Comparison of ENCODE assay signal across 10 cellular contexts in the genomic region with DNA sequence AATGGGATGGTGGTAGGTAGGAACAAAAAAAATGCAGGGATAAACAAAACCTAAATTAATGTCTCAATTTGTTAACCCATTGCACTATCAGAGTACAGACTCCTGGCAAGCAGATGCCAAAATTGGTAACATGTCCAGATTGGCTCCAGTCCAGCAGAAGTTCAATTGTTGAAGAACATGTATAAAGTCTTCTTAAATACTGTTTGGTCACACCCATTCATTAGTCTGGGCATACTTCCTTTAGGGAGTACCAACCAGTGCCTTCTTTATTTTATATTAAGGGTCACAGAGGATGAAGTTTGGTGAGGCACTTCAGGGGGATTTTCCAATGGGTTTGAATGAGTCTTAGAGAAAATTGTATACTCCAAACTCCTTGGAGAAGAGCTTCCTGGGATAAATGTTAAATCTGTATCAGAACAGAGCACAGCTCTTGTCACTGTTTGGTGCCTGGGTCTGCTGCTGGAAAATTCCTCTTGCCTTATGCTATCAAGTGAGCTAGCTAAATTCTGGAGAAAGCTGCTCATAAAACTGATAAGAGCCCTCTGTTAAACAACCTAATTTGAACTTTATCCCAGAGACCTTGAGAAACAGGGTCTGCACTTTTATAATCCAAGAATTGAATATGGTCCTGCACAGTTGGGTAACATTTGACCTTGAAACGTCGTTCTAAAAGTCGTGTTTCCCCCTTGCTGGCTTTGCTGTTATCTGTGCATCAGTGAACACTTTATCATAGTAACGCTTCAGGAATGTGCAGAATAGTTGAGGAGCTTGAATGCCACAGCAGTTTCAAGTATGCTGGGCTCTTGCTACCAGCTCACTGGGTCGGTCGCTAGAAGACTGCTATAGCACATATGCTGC.
A peak's percentile ranks its signal among the peaks of the same experiment; 100 is the strongest.
DNase-seq lines count a peak whose midpoint lies in the region; FAIRE-seq and TF ChIP-seq lines count a peak whose summit lies in the region.
"Had no signal": no experiment of that assay in that cellular context is flagged by ENCODE, and none has a peak within 500 bp of the region (broad histone marks: within the 10 kb centered on the region; RNA-seq: fewer than 3 reads in every experiment).

No MANE protein-coding gene starts in this region.

- CTCF ChIA-PET in A673 (lab: Charles Lee) = no interaction called here

- peak overlapping the region in 1 of 2 experiments; percentile 57 for H3K4ac ChIP-seq in mesenchymal stem cell (ENCODE audit: low read depth in 1 of 2, low read length in 2 of 2)

- no peak overlapping the region for H3K27ac ChIP-seq in A673 (ENCODE audit: low read depth, low read length, poor library complexity, severe bottlenecking)
- peak overlapping the region; percentile 95 for H3K27ac ChIP-seq in mesenchymal stem cell (ENCODE audit: low read length, poor library complexity, severe bottlenecking)
- H3K27ac ChIP-seq: C4-2B had no signal

- H2AFZ ChIP-seq in mesenchymal stem cell (ENCODE audit: low read depth, low read length) = no peak overlapping the region

- under 1% methylated on average over 6 of the region's 6 CpGs for WGBS in mesenchymal stem cell

- no peak overlapping the region for H4K8ac ChIP-seq in mesenchymal stem cell (ENCODE audit: low read length)

- intact Hi-C loops in A673 (cut with micrococcal nuclease; ENCODE audit: unreplicated experiment) = no loop called here

- no peak overlapping the region for H3K4me2 ChIP-seq in mesenchymal stem cell (ENCODE audit: low read length, poor library complexity, severe bottlenecking)

- POLR2A ChIA-PET in A673 (lab: Charles Lee; ENCODE audit: low non-redundant PET) = no interaction called here

- no peak overlapping the region for H3K23ac ChIP-seq in mesenchymal stem cell (ENCODE audit: low read length in 2 of 2)

- peak overlapping the region; percentile 69 for H2BK120ac ChIP-seq in mesenchymal stem cell (ENCODE audit: low read depth, low read length)

- H2AK5ac ChIP-seq in mesenchymal stem cell (ENCODE audit: low read length, severe bottlenecking) = peak overlapping the region; percentile 41

- H3K9me3 ChIP-seq in A673 (ENCODE audit: low read depth, low read length, poor library complexity, severe bottlenecking) = peaks cover 13% of the 10 kb centered on the region
- H3K9me3 ChIP-seq in mesenchymal stem cell (ENCODE audit: control insufficient read depth, low read length) = no peaks in the 10 kb centered on the region

- DNase-seq in A673 (ENCODE audit: low spot score) (peak; percentile 52), HTR-8/SVneo (ENCODE audit: insufficient read length, low spot score) (peak; percentile 74), cerebellar cortex (ENCODE audit: low spot score) (peak; percentile 8), mesenchymal stem cell (peak; percentile 87), ureter (ENCODE audit: low spot score) (no peak), KBM-7 (no peak), H7 (no peak), NCI-H2171 (lab: John Stamatoyannopoulos, UW) (no peak)
- DNase-seq: NCI-H1694 treated with DMSO at 0.1 percent for 48 hours had no signal

- H3K4me1 ChIP-seq in A673 (ENCODE audit: insufficient read depth, low read length, poor library complexity, severe bottlenecking) (peaks cover 16% of the 10 kb centered on the region), mesenchymal stem cell (ENCODE audit: control insufficient read depth, insufficient read depth, low read depth, low read length) (no peaks in the 10 kb centered on the region)

- no TSS peak for BruUV-seq in A673 (replicated peaks; lab: Mats Ljungman, UMichigan)

- H3K27me3 ChIP-seq in A673 (replicated peaks; ENCODE audit: insufficient read depth, low read depth, low read length, poor library complexity) (no peaks in the 10 kb centered on the region), mesenchymal stem cell (ENCODE audit: control insufficient read depth in 1 of 2, insufficient read depth in 1 of 2, low read length in 2 of 2) (no peaks in the 10 kb centered on the region), H7 (ENCODE audit: control insufficient read depth, insufficient read depth, low read length) (no peaks in the 10 kb centered on the region)

- no peaks in the 10 kb centered on the region for H3K36me3 ChIP-seq in A673 (ENCODE audit: insufficient read depth, low read length, poor library complexity, severe bottlenecking)
- no peaks in the 10 kb centered on the region for H3K36me3 ChIP-seq in mesenchymal stem cell (ENCODE audit: control insufficient read depth in 1 of 2, insufficient read depth in 2 of 2, low read depth in 1 of 2, low read length in 2 of 2)
- H3K36me3 ChIP-seq in H7 (replicated peaks; ENCODE audit: control insufficient read depth, insufficient read depth, low read length) = no peaks in the 10 kb centered on the region

- peak overlapping the region; percentile 48 for H3K9ac ChIP-seq in mesenchymal stem cell (ENCODE audit: low read length)

- H3K4me3 ChIP-seq in A673 (ENCODE audit: low read depth, low read length, poor library complexity, severe bottlenecking) (no peak overlapping the region), mesenchymal stem cell (ENCODE audit: insufficient read depth in 1 of 2, low read depth in 1 of 2, low read length in 2 of 2) (no peak overlapping the region), H7 (ENCODE audit: insufficient read depth, low read depth, low read length) (no peak overlapping the region)

- no peaks in the 10 kb centered on the region for H3K79me1 ChIP-seq in mesenchymal stem cell (replicated peaks; ENCODE audit: low read length, poor library complexity, severe bottlenecking)

- H4K91ac ChIP-seq in mesenchymal stem cell (ENCODE audit: low read length) = no peak overlapping the region

- no peak for FAIRE-seq in HTR-8/SVneo (lab: Jason Lieb, UNC)

- peak overlapping the region in 1 of 2 experiments; percentile 74 for H3K18ac ChIP-seq in mesenchymal stem cell (ENCODE audit: low read depth in 1 of 2, low read length in 2 of 2)

- in situ Hi-C loops in KBM-7 (cut with MboI; ENCODE audit: low pct_unique_long_range_greater_than_20kb, low sequenced_read_pairs) = no loop called here

- TF ChIP-seq CTCF in A673 (conservative IDR thresholded peaks at IDR 0.05; ENCODE audit: low read depth, low read length) = no peak

- no peak overlapping the region for H3K14ac ChIP-seq in mesenchymal stem cell (ENCODE audit: low read length in 2 of 2)

- H2BK5ac ChIP-seq in mesenchymal stem cell (ENCODE audit: low read depth, low read length, poor library complexity, severe bottlenecking) = peak overlapping the region; percentile 75

- H2BK15ac ChIP-seq in mesenchymal stem cell (ENCODE audit: low read depth, poor library complexity, severe bottlenecking) = no peak overlapping the region

- H2BK12ac ChIP-seq in mesenchymal stem cell (ENCODE audit: low read length in 2 of 2) = peak overlapping the region in 1 of 2 experiments; percentile 29

Comparison
In these comparisons a context has a peak if more than half of its experiments do, and no peak if none do; other contexts are left out.
1. DNase-seq: peak in A673 (single experiment), HTR-8/SVneo (single experiment), cerebellar cortex (single experiment) and mesenchymal stem cell (single experiment); none in ureter (single experiment), KBM-7 (single experiment), H7 (single experiment) and NCI-H2171 (single experiment).